1 cellular context compared by ENCODE assay signal in genomic region chr3:133675631-133676335, GRCh38.
TF ChIP-seq lines count a peak whose summit lies in the region.

No MANE protein-coding gene starts in this region.

TF ChIP-seq in HepG2, 621 proteins besides CTCF, POLR2A, EP300 and RAD21 (continued from another document and continues in another):
- TF ChIP-seq, protein P1, sequence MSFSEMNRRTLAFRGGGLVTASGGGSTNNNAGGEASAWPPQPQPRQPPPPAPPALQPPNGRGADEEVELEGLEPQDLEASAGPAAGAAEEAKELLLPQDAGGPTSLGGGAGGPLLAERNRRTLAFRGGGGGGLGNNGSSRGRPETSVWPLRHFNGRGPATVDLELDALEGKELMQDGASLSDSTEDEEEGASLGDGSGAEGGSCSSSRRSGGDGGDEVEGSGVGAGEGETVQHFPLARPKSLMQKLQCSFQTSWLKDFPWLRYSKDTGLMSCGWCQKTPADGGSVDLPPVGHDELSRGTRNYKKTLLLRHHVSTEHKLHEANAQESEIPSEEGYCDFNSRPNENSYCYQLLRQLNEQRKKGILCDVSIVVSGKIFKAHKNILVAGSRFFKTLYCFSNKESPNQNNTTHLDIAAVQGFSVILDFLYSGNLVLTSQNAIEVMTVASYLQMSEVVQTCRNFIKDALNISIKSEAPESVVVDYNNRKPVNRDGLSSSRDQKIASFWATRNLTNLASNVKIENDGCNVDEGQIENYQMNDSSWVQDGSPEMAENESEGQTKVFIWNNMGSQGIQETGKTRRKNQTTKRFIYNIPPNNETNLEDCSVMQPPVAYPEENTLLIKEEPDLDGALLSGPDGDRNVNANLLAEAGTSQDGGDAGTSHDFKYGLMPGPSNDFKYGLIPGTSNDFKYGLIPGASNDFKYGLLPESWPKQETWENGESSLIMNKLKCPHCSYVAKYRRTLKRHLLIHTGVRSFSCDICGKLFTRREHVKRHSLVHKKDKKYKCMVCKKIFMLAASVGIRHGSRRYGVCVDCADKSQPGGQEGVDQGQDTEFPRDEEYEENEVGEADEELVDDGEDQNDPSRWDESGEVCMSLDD (CRISPR knock-in tag; IDR thresholded peaks at IDR 0.05; ENCODE audit: borderline replicate concordance), result no peak
- TF ChIP-seq PRMT3 (CRISPR knock-in tag; IDR thresholded peaks at IDR 0.05; ENCODE audit: borderline replicate concordance, low read depth), result no peak
- TF ChIP-seq HHEX (CRISPR knock-in tag; IDR thresholded peaks at IDR 0.05), result peak; percentile 70
- TF ChIP-seq SNAPC4 (CRISPR knock-in tag; IDR thresholded peaks at IDR 0.05), result no peak
- no peak for TF ChIP-seq SRSF4 (IDR thresholded peaks at IDR 0.05; ENCODE audit: low read depth, low read length, poor library complexity, severe bottlenecking)
- peak; percentile 89 for TF ChIP-seq HDAC2 (CRISPR knock-in tag; IDR thresholded peaks at IDR 0.05)
- TF ChIP-seq, protein P2, sequence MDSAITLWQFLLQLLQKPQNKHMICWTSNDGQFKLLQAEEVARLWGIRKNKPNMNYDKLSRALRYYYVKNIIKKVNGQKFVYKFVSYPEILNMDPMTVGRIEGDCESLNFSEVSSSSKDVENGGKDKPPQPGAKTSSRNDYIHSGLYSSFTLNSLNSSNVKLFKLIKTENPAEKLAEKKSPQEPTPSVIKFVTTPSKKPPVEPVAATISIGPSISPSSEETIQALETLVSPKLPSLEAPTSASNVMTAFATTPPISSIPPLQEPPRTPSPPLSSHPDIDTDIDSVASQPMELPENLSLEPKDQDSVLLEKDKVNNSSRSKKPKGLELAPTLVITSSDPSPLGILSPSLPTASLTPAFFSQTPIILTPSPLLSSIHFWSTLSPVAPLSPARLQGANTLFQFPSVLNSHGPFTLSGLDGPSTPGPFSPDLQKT (CRISPR knock-in tag; IDR thresholded peaks at IDR 0.05; ENCODE audit: borderline replicate concordance), result no peak
- no peak for TF ChIP-seq ZNF737 (CRISPR knock-in tag; IDR thresholded peaks at IDR 0.05; ENCODE audit: borderline replicate concordance)
- 0 out of 2 replicates have a peak, but pooled peaks have one; percentile 23 for TF ChIP-seq HIC2 (CRISPR knock-in tag; IDR thresholded peaks at IDR 0.05; ENCODE audit: low read depth)
- TF ChIP-seq, protein P3, sequence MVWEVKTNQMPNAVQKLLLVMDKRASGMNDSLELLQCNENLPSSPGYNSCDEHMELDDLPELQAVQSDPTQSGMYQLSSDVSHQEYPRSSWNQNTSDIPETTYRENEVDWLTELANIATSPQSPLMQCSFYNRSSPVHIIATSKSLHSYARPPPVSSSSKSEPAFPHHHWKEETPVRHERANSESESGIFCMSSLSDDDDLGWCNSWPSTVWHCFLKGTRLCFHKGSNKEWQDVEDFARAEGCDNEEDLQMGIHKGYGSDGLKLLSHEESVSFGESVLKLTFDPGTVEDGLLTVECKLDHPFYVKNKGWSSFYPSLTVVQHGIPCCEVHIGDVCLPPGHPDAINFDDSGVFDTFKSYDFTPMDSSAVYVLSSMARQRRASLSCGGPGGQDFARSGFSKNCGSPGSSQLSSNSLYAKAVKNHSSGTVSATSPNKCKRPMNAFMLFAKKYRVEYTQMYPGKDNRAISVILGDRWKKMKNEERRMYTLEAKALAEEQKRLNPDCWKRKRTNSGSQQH (CRISPR knock-in tag; IDR thresholded peaks at IDR 0.05; ENCODE audit: low read depth), result peak; percentile 73; the same call in 1 of the 2 replicates
- TF ChIP-seq ZNF792 (CRISPR knock-in tag; IDR thresholded peaks at IDR 0.05), result peak; percentile 35; the same call in 1 of the 2 replicates
- no peak for TF ChIP-seq HIVEP1 (CRISPR knock-in tag; IDR thresholded peaks at IDR 0.05)
- no peak for TF ChIP-seq KAT7 (CRISPR knock-in tag; IDR thresholded peaks at IDR 0.05; ENCODE audit: borderline replicate concordance)
- TF ChIP-seq, protein P4, sequence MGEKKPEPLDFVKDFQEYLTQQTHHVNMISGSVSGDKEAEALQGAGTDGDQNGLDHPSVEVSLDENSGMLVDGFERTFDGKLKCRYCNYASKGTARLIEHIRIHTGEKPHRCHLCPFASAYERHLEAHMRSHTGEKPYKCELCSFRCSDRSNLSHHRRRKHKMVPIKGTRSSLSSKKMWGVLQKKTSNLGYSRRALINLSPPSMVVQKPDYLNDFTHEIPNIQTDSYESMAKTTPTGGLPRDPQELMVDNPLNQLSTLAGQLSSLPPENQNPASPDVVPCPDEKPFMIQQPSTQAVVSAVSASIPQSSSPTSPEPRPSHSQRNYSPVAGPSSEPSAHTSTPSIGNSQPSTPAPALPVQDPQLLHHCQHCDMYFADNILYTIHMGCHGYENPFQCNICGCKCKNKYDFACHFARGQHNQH (CRISPR knock-in tag; IDR thresholded peaks at IDR 0.05), result peak; percentile 72
- TF ChIP-seq ZSCAN20 (CRISPR knock-in tag; IDR thresholded peaks at IDR 0.05; ENCODE audit: borderline replicate concordance), result 0 out of 2 replicates have a peak, but pooled peaks have one; percentile 83
- no peak for TF ChIP-seq ZNF83 (CRISPR knock-in tag; IDR thresholded peaks at IDR 0.05; ENCODE audit: borderline replicate concordance)
- no peak for TF ChIP-seq RBFOX2 (IDR thresholded peaks at IDR 0.05; ENCODE audit: low read depth, low read length)
- TF ChIP-seq KAT2B (IDR thresholded peaks at IDR 0.05; ENCODE audit: borderline replicate concordance, low read depth, low read length), result no peak
- TF ChIP-seq YEATS2 (CRISPR knock-in tag; IDR thresholded peaks at IDR 0.05; ENCODE audit: borderline replicate concordance), result no peak
- TF ChIP-seq ZHX1 (CRISPR knock-in tag; IDR thresholded peaks at IDR 0.05; ENCODE audit: low read depth), result no peak
- no peak for TF ChIP-seq ZNF577 (CRISPR knock-in tag; IDR thresholded peaks at IDR 0.05; ENCODE audit: borderline replicate concordance, low read depth)
- TF ChIP-seq IRF2 (CRISPR knock-in tag; IDR thresholded peaks at IDR 0.05), result peak; percentile 38; the same call in 1 of the 2 replicates
- TF ChIP-seq, protein P5, sequence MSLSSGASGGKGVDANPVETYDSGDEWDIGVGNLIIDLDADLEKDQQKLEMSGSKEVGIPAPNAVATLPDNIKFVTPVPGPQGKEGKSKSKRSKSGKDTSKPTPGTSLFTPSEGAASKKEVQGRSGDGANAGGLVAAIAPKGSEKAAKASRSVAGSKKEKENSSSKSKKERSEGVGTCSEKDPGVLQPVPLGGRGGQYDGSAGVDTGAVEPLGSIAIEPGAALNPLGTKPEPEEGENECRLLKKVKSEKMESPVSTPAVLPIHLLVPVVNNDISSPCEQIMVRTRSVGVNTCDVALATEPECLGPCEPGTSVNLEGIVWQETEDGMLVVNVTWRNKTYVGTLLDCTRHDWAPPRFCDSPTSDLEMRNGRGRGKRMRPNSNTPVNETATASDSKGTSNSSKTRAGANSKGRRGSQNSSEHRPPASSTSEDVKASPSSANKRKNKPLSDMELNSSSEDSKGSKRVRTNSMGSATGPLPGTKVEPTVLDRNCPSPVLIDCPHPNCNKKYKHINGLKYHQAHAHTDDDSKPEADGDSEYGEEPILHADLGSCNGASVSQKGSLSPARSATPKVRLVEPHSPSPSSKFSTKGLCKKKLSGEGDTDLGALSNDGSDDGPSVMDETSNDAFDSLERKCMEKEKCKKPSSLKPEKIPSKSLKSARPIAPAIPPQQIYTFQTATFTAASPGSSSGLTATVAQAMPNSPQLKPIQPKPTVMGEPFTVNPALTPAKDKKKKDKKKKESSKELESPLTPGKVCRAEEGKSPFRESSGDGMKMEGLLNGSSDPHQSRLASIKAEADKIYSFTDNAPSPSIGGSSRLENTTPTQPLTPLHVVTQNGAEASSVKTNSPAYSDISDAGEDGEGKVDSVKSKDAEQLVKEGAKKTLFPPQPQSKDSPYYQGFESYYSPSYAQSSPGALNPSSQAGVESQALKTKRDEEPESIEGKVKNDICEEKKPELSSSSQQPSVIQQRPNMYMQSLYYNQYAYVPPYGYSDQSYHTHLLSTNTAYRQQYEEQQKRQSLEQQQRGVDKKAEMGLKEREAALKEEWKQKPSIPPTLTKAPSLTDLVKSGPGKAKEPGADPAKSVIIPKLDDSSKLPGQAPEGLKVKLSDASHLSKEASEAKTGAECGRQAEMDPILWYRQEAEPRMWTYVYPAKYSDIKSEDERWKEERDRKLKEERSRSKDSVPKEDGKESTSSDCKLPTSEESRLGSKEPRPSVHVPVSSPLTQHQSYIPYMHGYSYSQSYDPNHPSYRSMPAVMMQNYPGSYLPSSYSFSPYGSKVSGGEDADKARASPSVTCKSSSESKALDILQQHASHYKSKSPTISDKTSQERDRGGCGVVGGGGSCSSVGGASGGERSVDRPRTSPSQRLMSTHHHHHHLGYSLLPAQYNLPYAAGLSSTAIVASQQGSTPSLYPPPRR (CRISPR knock-in tag; IDR thresholded peaks at IDR 0.05; ENCODE audit: borderline replicate concordance), result peak; percentile 93
- TF ChIP-seq, protein P6, sequence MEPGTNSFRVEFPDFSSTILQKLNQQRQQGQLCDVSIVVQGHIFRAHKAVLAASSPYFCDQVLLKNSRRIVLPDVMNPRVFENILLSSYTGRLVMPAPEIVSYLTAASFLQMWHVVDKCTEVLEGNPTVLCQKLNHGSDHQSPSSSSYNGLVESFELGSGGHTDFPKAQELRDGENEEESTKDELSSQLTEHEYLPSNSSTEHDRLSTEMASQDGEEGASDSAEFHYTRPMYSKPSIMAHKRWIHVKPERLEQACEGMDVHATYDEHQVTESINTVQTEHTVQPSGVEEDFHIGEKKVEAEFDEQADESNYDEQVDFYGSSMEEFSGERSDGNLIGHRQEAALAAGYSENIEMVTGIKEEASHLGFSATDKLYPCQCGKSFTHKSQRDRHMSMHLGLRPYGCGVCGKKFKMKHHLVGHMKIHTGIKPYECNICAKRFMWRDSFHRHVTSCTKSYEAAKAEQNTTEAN (CRISPR knock-in tag; conservative IDR thresholded peaks at IDR 0.05), result 0 out of 2 replicates have a peak, but pooled peaks have one; percentile 41
- no peak for TF ChIP-seq ZSCAN31 (CRISPR knock-in tag; IDR thresholded peaks at IDR 0.05; ENCODE audit: low read depth)
- no peak for TF ChIP-seq MAF1 (CRISPR knock-in tag; IDR thresholded peaks at IDR 0.05; ENCODE audit: borderline replicate concordance)
- TF ChIP-seq HMG20B (CRISPR knock-in tag; conservative IDR thresholded peaks at IDR 0.05), result peak; percentile 64; the same call in 1 of the 2 replicates
